In genomic region chr2:26875083-26875634, GRCh38 we compare ENCODE assay signal across 34 cellular contexts. TPM values are rescaled to one million over a fixed set of nuclear protein-coding genes. Genes with fewer than 3 reads are reported as not detected.
"Had no signal": no experiment of that assay in that cellular context is flagged by ENCODE, and none has a peak within 500 bp of the region (broad histone marks: within the 10 kb centered on the region; RNA-seq: fewer than 3 reads in every experiment).

No MANE protein-coding gene starts in this region.

- FAIRE-seq: endometrium, islet of Langerhans had no signal

- H3K4me1 Mint-ChIP-seq: mesothelial cell of epicardium; naive B cell; stimulated activated naive B cell treated with anti-CD40 and anti-IgM and Interleukin-4, amounts not matched to agents 10 μg/mL and 1 μg/mL and 100 μg/mL, for 72 hours; stimulated activated naive CD8-positive, alpha-beta T cell treated with anti-CD3 and anti-CD28 coated beads, Interleukin-15, amount 100 ng/mL, for 72 hours had no signal

- H3K36me3 ChIP-seq: gastrocnemius medialis, heart right ventricle, left lung, ovary, sigmoid colon, spleen, suprapubic skin, transverse colon had no signal

- H3K4me3 ChIP-seq: gastrocnemius medialis, heart right ventricle, left lung, mucosa of descending colon, ovary, psoas muscle, sigmoid colon, skin epidermis, spleen, suprapubic skin, transverse colon had no signal

- DNase-seq: cerebellar nuclear complex; cortex of kidney; effector memory CD8-positive, alpha-beta T cell; foreskin fibroblast; gastrocnemius medialis; heart right ventricle; hippocampal formation; left cardiac atrium; left lung; mesenchymal stem cell; mucosa of descending colon; naive B cell; ovary; posterior cingulate gyrus; psoas muscle; sigmoid colon; spleen; stimulated activated CD4-positive, alpha-beta T cell treated with anti-CD3 and anti-CD28 coated beads, Interleukin-4, amount 100 ng/mL, for 4 hours; stimulated activated naive B cell treated with anti-CD40 and anti-IgM and Interleukin-4, amounts not matched to agents 10 μg/mL and 1 μg/mL and 100 μg/mL, for 72 hours; stimulated activated naive CD8-positive, alpha-beta T cell treated with anti-CD3 and anti-CD28 coated beads, Interleukin-15, amount 100 ng/mL, for 72 hours; transverse colon had no signal

- H3K9me3 ChIP-seq: gastrocnemius medialis, heart right ventricle, left lung, mucosa of descending colon, ovary, psoas muscle, sigmoid colon, spleen, suprapubic skin, transverse colon had no signal

- H3K27ac ChIP-seq: gastrocnemius medialis, heart right ventricle, left lung, ovary, psoas muscle, sigmoid colon, skin epidermis, spleen, suprapubic skin, transverse colon had no signal

- H3K27me3 ChIP-seq: gastrocnemius medialis, ovary had no signal

- H3K4me1 ChIP-seq: gastrocnemius medialis, heart right ventricle, left lung, psoas muscle, sigmoid colon, spleen, suprapubic skin, transverse colon had no signal

- ATAC-seq: effector memory CD8-positive, alpha-beta T cell; gastrocnemius medialis; heart right ventricle; left cardiac atrium; left lung; mucosa of descending colon; natural killer cell treated with Interleukin-12 subunit alpha and Interleukin-12 subunit beta and Interleukin-15 and Interleukin-18, amount 100 ng/mL, for 72 hours; psoas muscle; right cardiac atrium; stimulated activated naive B cell treated with anti-CD40 and anti-IgM and Interleukin-4, amounts not matched to agents 10 μg/mL and 1 μg/mL and 100 μg/mL, for 72 hours; stimulated activated naive CD8-positive, alpha-beta T cell treated with anti-CD3 and anti-CD28 coated beads, Interleukin-15, amount 100 ng/mL, for 72 hours had no signal

- H3K27ac Mint-ChIP-seq: effector memory CD8-positive, alpha-beta T cell; mesothelial cell of epicardium; naive B cell; natural killer cell treated with Interleukin-12 subunit alpha and Interleukin-12 subunit beta and Interleukin-15 and Interleukin-18, amount 100 ng/mL, for 72 hours; stimulated activated naive B cell treated with anti-CD40 and anti-IgM and Interleukin-4, amounts not matched to agents 10 μg/mL and 1 μg/mL and 100 μg/mL, for 72 hours had no signal

- H3K9me3 Mint-ChIP-seq: effector memory CD8-positive, alpha-beta T cell; mesothelial cell of epicardium; naive B cell; natural killer cell treated with Interleukin-12 subunit alpha and Interleukin-12 subunit beta and Interleukin-15 and Interleukin-18, amount 100 ng/mL, for 72 hours; neural crest cell; stimulated activated naive B cell treated with anti-CD40 and anti-IgM and Interleukin-4, amounts not matched to agents 10 μg/mL and 1 μg/mL and 100 μg/mL, for 72 hours; stimulated activated naive CD8-positive, alpha-beta T cell treated with anti-CD3 and anti-CD28 coated beads, Interleukin-15, amount 100 ng/mL, for 72 hours had no signal

- H3K36me3 Mint-ChIP-seq: mesothelial cell of epicardium; natural killer cell treated with Interleukin-12 subunit alpha and Interleukin-12 subunit beta and Interleukin-15 and Interleukin-18, amount 100 ng/mL, for 72 hours; stimulated activated naive B cell treated with anti-CD40 and anti-IgM and Interleukin-4, amounts not matched to agents 10 μg/mL and 1 μg/mL and 100 μg/mL, for 72 hours had no signal

- H3K4me3 Mint-ChIP-seq: effector memory CD8-positive, alpha-beta T cell; mesothelial cell of epicardium; naive B cell; natural killer cell treated with Interleukin-12 subunit alpha and Interleukin-12 subunit beta and Interleukin-15 and Interleukin-18, amount 100 ng/mL, for 72 hours; neural crest cell; stimulated activated naive B cell treated with anti-CD40 and anti-IgM and Interleukin-4, amounts not matched to agents 10 μg/mL and 1 μg/mL and 100 μg/mL, for 72 hours; stimulated activated naive CD8-positive, alpha-beta T cell treated with anti-CD3 and anti-CD28 coated beads, Interleukin-15, amount 100 ng/mL, for 72 hours had no signal

RNA-seq across cellular contexts. Expression of gene DPYSL5, which starts 27.2 kb away (rescaled TPM):
- total RNA-seq: gastrocnemius medialis; glomerular endothelial cell; left cardiac atrium; left lung; lower leg skin; lung microvascular endothelial cell; natural killer cell treated with Interleukin-12 subunit alpha and Interleukin-12 subunit beta and Interleukin-15 and Interleukin-18, amount 100 ng/mL, for 72 hours; renal cortical epithelial cell; right cardiac atrium; suprapubic skin had no signal
- polyA plus RNA-seq: esophagus had no signal
